8 cellular contexts compared by ENCODE assay signal in the genomic region with DNA sequence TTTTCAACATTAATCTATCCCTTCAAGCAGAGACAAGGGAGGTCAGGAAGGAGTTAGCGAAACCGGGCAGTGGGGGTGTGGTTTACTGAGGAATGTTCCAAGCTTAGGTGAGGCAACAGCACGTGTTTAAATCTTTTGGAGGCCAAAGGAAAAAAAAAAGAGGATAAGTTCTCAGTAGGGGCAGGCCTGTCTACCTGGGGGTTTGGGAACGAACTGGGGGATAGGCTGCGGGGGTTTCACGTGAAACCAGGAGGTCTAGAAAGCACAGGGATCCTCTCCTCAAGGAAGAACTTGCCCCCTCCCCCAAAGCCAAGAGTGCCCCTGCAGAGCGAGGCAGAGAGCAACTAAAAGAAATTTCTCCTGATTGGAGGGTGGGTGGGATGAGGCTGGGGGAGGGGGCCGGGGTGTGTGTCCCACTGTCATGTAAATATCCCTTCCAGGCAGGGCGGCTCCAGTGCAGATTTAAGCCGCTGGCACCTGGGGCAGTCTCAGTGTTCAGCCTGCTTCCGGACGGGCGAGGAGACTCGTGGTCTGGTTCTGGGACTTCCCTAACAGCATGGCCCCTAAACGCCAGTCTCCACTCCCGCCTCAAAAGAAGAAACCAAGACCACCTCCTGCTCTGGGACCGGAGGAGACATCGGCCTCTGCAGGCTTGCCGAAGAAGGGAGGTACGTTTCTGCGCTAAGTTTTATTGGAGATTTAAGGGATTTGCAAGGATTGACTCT. TPM values are rescaled to one million over a fixed set of nuclear protein-coding genes. Genes with fewer than 3 reads are reported as not detected.
DNase-seq lines count a peak whose midpoint lies in the region; ATAC-seq, FAIRE-seq and TF ChIP-seq lines count a peak whose summit lies in the region.

No MANE protein-coding gene starts in this region.

- peak overlapping the region in 11 of 12 donors; percentile 18 to 92 (median 67) for H3K27ac ChIP-seq in heart left ventricle

- peak in 1 of 2 donors; percentile 8 for ATAC-seq in activated T-cell treated with anti-CD3 and anti-CD28 coated beads, Interleukin-2, amount 50 U/mL, for 4 hours
- ATAC-seq in heart left ventricle (peak; percentile 16 to 62 (median 51)), HG03571 (IDR thresholded peaks at IDR 0.05; ENCODE audit: unreplicated experiment) (no peak)

- H3K4me3 ChIP-seq in LNCaP clone FGC (ENCODE audit: low read depth, low read length) (peak overlapping the region; percentile 97), heart left ventricle (peak overlapping the region; percentile 17 to 70 (median 58))

- intact Hi-C loops in heart left ventricle (cut with DNase I): loop anchor here in 2 of 10 donors (2.0 to 10.0 kb wide), 2 partner anchors 27 to 49 kb away; partner anchors contain the start of gene DYNC2I2 (in 1 of the 2)

- peak; percentile 55 for DNase-seq in activated CD4-positive, alpha-beta T cell treated with anti-CD3 and anti-CD28 coated beads for 48 hours
- no peak for DNase-seq in activated CD4-positive, alpha-beta T cell treated with anti-CD3 and anti-CD28 coated beads for 4 hours
- DNase-seq in LNCaP clone FGC (ENCODE audit: low read depth) (no peak), heart left ventricle (peak; percentile 33 to 72 (median 48)), pons (ENCODE audit: low spot score) (peak; percentile 16), D721Med (ENCODE audit: insufficient read length, low spot score) (no peak)
- DNase-seq in activated T-cell treated with anti-CD3 and anti-CD28 coated beads, Interleukin-2, amount 50 U/mL, for 4 hours: no peak

- peaks cover 42% of the 10 kb centered on the region for H3K4me1 Mint-ChIP-seq in activated T-cell treated with anti-CD3 and anti-CD28 coated beads, Interleukin-2, amount 50 U/mL, for 4 hours (ENCODE audit: low read depth)

- H3K27me3 ChIP-seq in heart left ventricle: no peaks in the 10 kb centered on the region

- no peaks in the 10 kb centered on the region for H3K36me3 ChIP-seq in heart left ventricle

- no peaks in the 10 kb centered on the region for H3K9me3 Mint-ChIP-seq in activated T-cell treated with anti-CD3 and anti-CD28 coated beads, Interleukin-2, amount 50 U/mL, for 4 hours

- TF ChIP-seq POLR2A in heart left ventricle (IDR thresholded peaks at IDR 0.05): no peak

- H3K36me3 Mint-ChIP-seq in activated T-cell treated with anti-CD3 and anti-CD28 coated beads, Interleukin-2, amount 50 U/mL, for 4 hours (ENCODE audit: insufficient read depth): peaks cover 5% of the 10 kb centered on the region

- H3K4me1 ChIP-seq in heart left ventricle: peaks cover 0 to 44% (median 19%) of the 10 kb centered on the region in 12 donors

- peak overlapping the region; percentile 97 for H3K4me3 Mint-ChIP-seq in activated T-cell treated with anti-CD3 and anti-CD28 coated beads, Interleukin-2, amount 50 U/mL, for 4 hours

- no peaks in the 10 kb centered on the region for H3K9me3 ChIP-seq in heart left ventricle

- TF ChIP-seq CTCF in LNCaP clone FGC (IDR thresholded peaks at IDR 0.05; ENCODE audit: control insufficient read depth, extremely low read depth, insufficient read depth) (no peak), heart left ventricle (IDR thresholded peaks at IDR 0.05) (no peak), D721Med (IDR thresholded peaks at IDR 0.05; ENCODE audit: insufficient read depth, missing control alignments) (no peak)

- H3K27me3 Mint-ChIP-seq in activated T-cell treated with anti-CD3 and anti-CD28 coated beads, Interleukin-2, amount 50 U/mL, for 4 hours (ENCODE audit: low read depth): no peaks in the 10 kb centered on the region

- no peak for FAIRE-seq in D721Med (lab: Jason Lieb, UNC)

- 10 to 15% (median 12%) methylated on average over 19 to 21 of the region's 21 CpGs for WGBS in heart left ventricle, 4 donors

RNA-seq across cellular contexts. Expression of gene SET, which starts 5.5 kb away (rescaled TPM):
- total RNA-seq in activated T-cell treated with anti-CD3 and anti-CD28 coated beads, Interleukin-2, amount 50 U/mL, for 4 hours: 100 to 1,000 TPM; 761 to 865 (median 792) TPM
- total RNA-seq in heart left ventricle: 100 to 1,000 TPM in 8 of 9 donors, 10 to 100 TPM in 1; 96.8 to 240 (median 211) TPM
- polyA plus RNA-seq in heart left ventricle: 100 to 1,000 TPM in 1 of 2 donors, 10 to 100 TPM in 1; 67.6 to 199 TPM

RNA-seq across cellular contexts. Expression of gene PKN3, which starts 18.8 kb away (rescaled TPM):
- total RNA-seq in activated T-cell treated with anti-CD3 and anti-CD28 coated beads, Interleukin-2, amount 50 U/mL, for 4 hours: 10 to 100 TPM in 1 of 3 donors, 1 to 10 TPM in 2; 5.5 to 10.1 (median 8.1) TPM
- total RNA-seq in heart left ventricle: 10 to 100 TPM in 1 of 9 donors, 1 to 10 TPM in 8; 3.7 to 16.1 (median 5.9) TPM
- 10 to 100 TPM in 1 of 2 donors, 1 to 10 TPM in 1; 7.3 to 10.5 TPM for polyA plus RNA-seq in heart left ventricle

RNA-seq across cellular contexts. Expression of gene DYNC2I2, which starts 26.9 kb away (rescaled TPM):
- total RNA-seq in activated T-cell treated with anti-CD3 and anti-CD28 coated beads, Interleukin-2, amount 50 U/mL, for 4 hours: 10 to 100 TPM; 27.4 to 37.4 (median 32.0) TPM
- total RNA-seq in heart left ventricle: 10 to 100 TPM; 20.5 to 50.2 (median 27.0) TPM
- 10 to 100 TPM; 56.6 to 65.7 TPM for polyA plus RNA-seq in heart left ventricle

RNA-seq across cellular contexts. Expression of gene ZDHHC12, which starts 40.4 kb away (rescaled TPM):
- total RNA-seq in activated T-cell treated with anti-CD3 and anti-CD28 coated beads, Interleukin-2, amount 50 U/mL, for 4 hours: 10 to 100 TPM; 41.7 to 44.9 (median 43.3) TPM
- 10 to 100 TPM in 5 of 9 donors, 1 to 10 TPM in 4; 5.1 to 26.0 (median 10.5) TPM for total RNA-seq in heart left ventricle
- 10 to 100 TPM; 10.9 to 29.8 TPM for polyA plus RNA-seq in heart left ventricle

Comparison
In these comparisons a context has a peak if more than half of its experiments do, and no peak if none do; other contexts are left out.
1. DNase-seq: peak in activated CD4-positive, alpha-beta T cell treated with anti-CD3 and anti-CD28 coated beads for 48 hours (single experiment), heart left ventricle (5 of 5) and pons (single experiment); none in activated CD4-positive, alpha-beta T cell treated with anti-CD3 and anti-CD28 coated beads for 4 hours (0 of 2), LNCaP clone FGC (single experiment), activated T-cell treated with anti-CD3 and anti-CD28 coated beads, Interleukin-2, amount 50 U/mL, for 4 hours (single experiment) and D721Med (single experiment).